In genomic region chr1:224880593-224881307, GRCh38 we compare ENCODE assay signal across 20 cellular contexts. TPM values are rescaled to one million over a fixed set of nuclear protein-coding genes. Genes with fewer than 3 reads are reported as not detected.
A peak's percentile ranks its signal among the peaks of the same experiment; 100 is the strongest.
DNase-seq lines count a peak whose midpoint lies in the region; FAIRE-seq and TF ChIP-seq lines count a peak whose summit lies in the region.
"Had no signal": no experiment of that assay in that cellular context is flagged by ENCODE, and none has a peak within 500 bp of the region (broad histone marks: within the 10 kb centered on the region; RNA-seq: fewer than 3 reads in every experiment).

No MANE protein-coding gene starts in this region.

- 63 to 69% methylated on average over 8 of the region's 8 CpGs for WGBS in GM23248 (ENCODE audit: low coverage in 1 of 2, low lambda C conversion rate in 2 of 2, missing lambda C conversion rate in 2 of 2), 2 experiments

- peak; percentile 9 for DNase-seq in GM23248
- DNase-seq in SJSA1 (ENCODE audit: low read depth in 1 of 2, low spot score in 2 of 2), result peak; percentile 61 to 74
- peak; percentile 80 for DNase-seq in iPS DF 19.7 (ENCODE audit: low read depth, low spot score)
- DNase-seq in C1 segment of cervical spinal cord (lab: John Stamatoyannopoulos, UW), result no peak
- DNase-seq in dedifferentiated amniotic fluid mesenchymal stem cell (ENCODE audit: extremely low spot score), result no peak
- no peak for DNase-seq in SKM-1 (lab: John Stamatoyannopoulos, UW; ENCODE audit: unreplicated experiment)
- no peak for DNase-seq in H54 (ENCODE audit: insufficient read length, low spot score)
- DNase-seq: activated CD4-positive, alpha-beta T cell treated with anti-CD3 and anti-CD28 coated beads, Interleukin-2, amount 50 U/mL, for 48 hours; activated T-cell treated with anti-CD3 and anti-CD28 coated beads, Interleukin-2, amount 50 U/mL, for 24 hours; AML-193; effector CD4-positive, alpha-beta T cell; heart left ventricle; left lung; NCI-H2171; NCI-H82; stimulated activated CD4-positive, alpha-beta T cell treated with anti-CD3 and anti-CD28 coated beads, Interleukin-4, amount 100 ng/mL, for 4 hours; stimulated activated CD8-positive, alpha-beta memory T cell treated with anti-CD3 and anti-CD28 coated beads, Interleukin-4, amount 100 ng/mL, for 48 hours had no signal

- in situ Hi-C loops in GM23248 (cut with MboI), result no loop called here

- peaks cover 25% of the 10 kb centered on the region for H3K4me1 ChIP-seq in GM23248 (ENCODE audit: insufficient read depth)
- H3K4me1 ChIP-seq in SJSA1 (replicated peaks), result peaks cover 80% of the 10 kb centered on the region
- peaks cover 6% of the 10 kb centered on the region for H3K4me1 ChIP-seq in neuron (ENCODE audit: insufficient read depth, low read length)
- H3K4me1 ChIP-seq: heart left ventricle, left lung had no signal

- H4K20me1 ChIP-seq in GM23248 (ENCODE audit: insufficient read depth), result no peaks in the 10 kb centered on the region

- no peak for FAIRE-seq in H54 (lab: Jason Lieb, UNC)
- FAIRE-seq: bronchial epithelial cell had no signal

- H3K79me2 ChIP-seq in GM23248 (ENCODE audit: insufficient read depth), result no peaks in the 10 kb centered on the region

- H3K27ac ChIP-seq in GM23248, result no peak overlapping the region
- H3K27ac ChIP-seq in SJSA1, result peak overlapping the region; percentile 22; the same call in 1 of the 2 replicates
- H3K27ac ChIP-seq: heart left ventricle, left lung, skin epidermis had no signal

- no peak for TF ChIP-seq POLR2A in H54 (IDR thresholded peaks at IDR 0.05; ENCODE audit: low read depth, low read length)

- no peak overlapping the region for H3K4me2 ChIP-seq in GM23248 (ENCODE audit: unreplicated experiment)

- H3K4me3 ChIP-seq in GM23248, result no peak overlapping the region
- no peak overlapping the region for H3K4me3 ChIP-seq in SJSA1
- H3K4me3 ChIP-seq in neuron (ENCODE audit: low read length), result no peak overlapping the region
- H3K4me3 ChIP-seq: heart left ventricle, left lung, skin epidermis had no signal

- peaks cover 7% of the 10 kb centered on the region; the same call in 1 of the 2 replicates for H3F3A ChIP-seq in GM23248 (ENCODE audit: insufficient read depth)

- no peaks in the 10 kb centered on the region for H3K36me3 ChIP-seq in GM23248 (ENCODE audit: low read depth)
- no peaks in the 10 kb centered on the region for H3K36me3 ChIP-seq in SJSA1
- no peaks in the 10 kb centered on the region for H3K36me3 ChIP-seq in neuron (ENCODE audit: insufficient read depth, low read length)
- H3K36me3 ChIP-seq: heart left ventricle, left lung had no signal

- H2AFZ ChIP-seq in GM23248 (no peak overlapping the region), neuron (ENCODE audit: low read depth, low read length) (peak overlapping the region; percentile 40)

- no peak overlapping the region for H3K9ac ChIP-seq in GM23248

- H3K27me3 ChIP-seq in GM23248 (replicated peaks; ENCODE audit: insufficient read depth) (peaks cover 20% of the 10 kb centered on the region), SJSA1 (replicated peaks) (no peaks in the 10 kb centered on the region), neuron (ENCODE audit: insufficient read depth, low read length) (no peaks in the 10 kb centered on the region)

- no peaks in the 10 kb centered on the region for H3K9me2 ChIP-seq in GM23248 (ENCODE audit: insufficient read depth)

- H3K9me3 ChIP-seq in GM23248 (ENCODE audit: low read depth), result no peaks in the 10 kb centered on the region
- H3K9me3 ChIP-seq in SJSA1 (replicated peaks), result no peaks in the 10 kb centered on the region; the same call in 1 of the 2 replicates
- H3K9me3 ChIP-seq in neuron (ENCODE audit: low read length), result no peaks in the 10 kb centered on the region

RNA-seq across cellular contexts. Expression of gene DNAH14, which starts 48.7 kb away (rescaled TPM):
- total RNA-seq in GM23248 (2014; rRNA removed; shearing (Covaris generic)), result 12.6 and 20.8 TPM in 2 replicates
- polyA plus RNA-seq in GM23248 (2016; fragmentation: Nextera tagmentation; extraction: Ambion mirVana), result 9.8 and 9.9 TPM in 2 replicates
- total RNA-seq in SJSA1 (2014; rRNA removed; shearing (Covaris generic)), result 36.2 and 51.7 TPM in 2 replicates

Comparison
In these comparisons a context has a peak if more than half of its experiments do, and no peak if none do; other contexts are left out.
1. DNase-seq: peak in GM23248 (single experiment), SJSA1 (2 of 2) and iPS DF 19.7 (single experiment); none in C1 segment of cervical spinal cord (0 of 14), dedifferentiated amniotic fluid mesenchymal stem cell (single experiment), SKM-1 (single experiment) and H54 (single experiment).